ENCODE assay signal across 19 cellular contexts in the genomic region with DNA sequence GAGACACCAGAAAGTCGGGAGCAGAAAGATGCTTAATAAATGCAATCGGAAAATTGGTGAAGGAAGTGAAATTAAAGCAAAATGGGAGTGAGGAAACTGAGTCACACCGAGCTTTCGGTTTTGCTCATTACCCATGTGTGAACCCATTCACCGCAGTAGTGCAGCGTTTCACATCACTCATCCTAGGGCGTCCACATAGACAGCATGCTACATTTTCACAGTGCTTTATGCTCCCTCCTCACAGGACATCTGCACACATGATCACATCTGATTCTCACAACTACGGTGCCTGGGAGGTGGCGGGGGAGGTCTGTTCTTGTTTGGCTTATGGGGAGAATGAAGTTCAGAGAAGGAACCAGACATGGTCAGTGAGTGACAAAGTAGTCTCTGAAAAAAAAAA. TPM values are rescaled to one million over a fixed set of nuclear protein-coding genes. Genes with fewer than 3 reads are reported as not detected.
DNase-seq lines count a peak whose midpoint lies in the region; ATAC-seq, FAIRE-seq and TF ChIP-seq lines count a peak whose summit lies in the region.
"Had no signal": no experiment of that assay in that cellular context is flagged by ENCODE, and none has a peak within 500 bp of the region (broad histone marks: within the 10 kb centered on the region; RNA-seq: fewer than 3 reads in every experiment).

No MANE protein-coding gene starts in this region.

- no peak overlapping the region for H3K4me3 Mint-ChIP-seq in activated naive CD8-positive, alpha-beta T cell treated with anti-CD3 and anti-CD28 coated beads, Interleukin-2, amount 50 U/mL, for 24 hours
- no peak overlapping the region for H3K4me3 Mint-ChIP-seq in activated naive CD8-positive, alpha-beta T cell treated with anti-CD3 and anti-CD28 coated beads for 36 hours
- no peak overlapping the region for H3K4me3 Mint-ChIP-seq in osteocyte (ENCODE audit: unreplicated experiment)
- H3K4me3 Mint-ChIP-seq: CD4-positive, alpha-beta T cell; GM23338 had no signal

- H3K27ac Mint-ChIP-seq in activated naive CD8-positive, alpha-beta T cell treated with anti-CD3 and anti-CD28 coated beads, Interleukin-2, amount 50 U/mL, for 24 hours, result no peak overlapping the region
- H3K27ac Mint-ChIP-seq in activated naive CD8-positive, alpha-beta T cell treated with anti-CD3 and anti-CD28 coated beads for 36 hours, result no peak overlapping the region
- H3K27ac Mint-ChIP-seq in osteocyte (ENCODE audit: unreplicated experiment), result no peak overlapping the region
- H3K27ac Mint-ChIP-seq: CD4-positive, alpha-beta T cell; GM23338 had no signal

- TF ChIP-seq CTCF in osteocyte (IDR thresholded peaks at IDR 0.05), result no peak
- no peak for TF ChIP-seq CTCF in D721Med (IDR thresholded peaks at IDR 0.05; ENCODE audit: insufficient read depth, missing control alignments)

- FAIRE-seq in D721Med (lab: Jason Lieb, UNC), result no peak

- peak; percentile 57 for ATAC-seq in activated naive CD8-positive, alpha-beta T cell treated with anti-CD3 and anti-CD28 coated beads, Interleukin-2, amount 50 U/mL, for 24 hours
- ATAC-seq in HG02885 (IDR thresholded peaks at IDR 0.05; ENCODE audit: poor library complexity, unreplicated experiment), result peak; percentile 86

- no peaks in the 10 kb centered on the region for H3K36me3 Mint-ChIP-seq in activated naive CD8-positive, alpha-beta T cell treated with anti-CD3 and anti-CD28 coated beads, Interleukin-2, amount 50 U/mL, for 24 hours (ENCODE audit: low read depth)
- peaks cover 2% of the 10 kb centered on the region for H3K36me3 Mint-ChIP-seq in activated naive CD8-positive, alpha-beta T cell treated with anti-CD3 and anti-CD28 coated beads for 36 hours
- peaks cover 14% of the 10 kb centered on the region for H3K36me3 Mint-ChIP-seq in osteocyte (ENCODE audit: unreplicated experiment)

- no peaks in the 10 kb centered on the region for H3K9me3 Mint-ChIP-seq in activated naive CD8-positive, alpha-beta T cell treated with anti-CD3 and anti-CD28 coated beads, Interleukin-2, amount 50 U/mL, for 24 hours
- no peaks in the 10 kb centered on the region for H3K9me3 Mint-ChIP-seq in activated naive CD8-positive, alpha-beta T cell treated with anti-CD3 and anti-CD28 coated beads for 36 hours
- H3K9me3 Mint-ChIP-seq in osteocyte (ENCODE audit: unreplicated experiment), result no peaks in the 10 kb centered on the region
- H3K9me3 Mint-ChIP-seq: CD4-positive, alpha-beta T cell; GM23338 had no signal

- H3K4me1 Mint-ChIP-seq in activated naive CD8-positive, alpha-beta T cell treated with anti-CD3 and anti-CD28 coated beads, Interleukin-2, amount 50 U/mL, for 24 hours, result peaks cover 5% of the 10 kb centered on the region
- H3K4me1 Mint-ChIP-seq in activated naive CD8-positive, alpha-beta T cell treated with anti-CD3 and anti-CD28 coated beads for 36 hours, result no peaks in the 10 kb centered on the region
- H3K4me1 Mint-ChIP-seq in osteocyte (ENCODE audit: unreplicated experiment), result peaks cover 7% of the 10 kb centered on the region

- peak; percentile 25 for DNase-seq in activated CD4-positive, alpha-beta T cell treated with anti-CD3 and anti-CD28 coated beads for 48 hours
- DNase-seq in activated CD4-positive, alpha-beta T cell treated with anti-CD3 and anti-CD28 coated beads, Interleukin-2, amount 50 U/mL, for 4 hours, result no peak
- DNase-seq in activated naive CD8-positive, alpha-beta T cell treated with anti-CD3 and anti-CD28 coated beads, Interleukin-2, amount 50 U/mL, for 24 hours, result peak; percentile 2
- DNase-seq in activated naive CD8-positive, alpha-beta T cell treated with anti-CD3 and anti-CD28 coated beads for 36 hours, result no peak
- DNase-seq in osteocyte (ENCODE audit: extremely low spot score, unreplicated experiment) (peak; percentile 34), RPMI8226 (no peak), D721Med (ENCODE audit: insufficient read length, low spot score) (no peak)
- DNase-seq: 8988T; BE2C; Calu3; CD4-positive, alpha-beta T cell; DMS79; KBM-7; MV-4-11; NCI-H1417; NCI-H187 treated with DMSO at 0.1 percent for 48 hours; NCI-H446 had no signal

- peaks cover 3% of the 10 kb centered on the region for H3K27me3 Mint-ChIP-seq in activated naive CD8-positive, alpha-beta T cell treated with anti-CD3 and anti-CD28 coated beads, Interleukin-2, amount 50 U/mL, for 24 hours
- H3K27me3 Mint-ChIP-seq in activated naive CD8-positive, alpha-beta T cell treated with anti-CD3 and anti-CD28 coated beads for 36 hours, result no peaks in the 10 kb centered on the region
- H3K27me3 Mint-ChIP-seq in osteocyte (ENCODE audit: unreplicated experiment), result no peaks in the 10 kb centered on the region

RNA-seq across cellular contexts. Expression of a gene that starts 36.6 kb away (rescaled TPM):
- not detected for total RNA-seq in activated naive CD8-positive, alpha-beta T cell treated with anti-CD3 and anti-CD28 coated beads for 36 hours
- total RNA-seq in osteocyte, result 0.64 and 0.65 TPM in 2 replicates
- total RNA-seq: CD4-positive, alpha-beta T cell had no signal

RNA-seq across cellular contexts. Expression of a gene that starts 36.8 kb away (rescaled TPM):
- not detected for total RNA-seq in activated naive CD8-positive, alpha-beta T cell treated with anti-CD3 and anti-CD28 coated beads for 36 hours
- not detected in 2 replicates for total RNA-seq in osteocyte
- total RNA-seq: CD4-positive, alpha-beta T cell; GM23338 had no signal

Comparison
In these comparisons a context has a peak if more than half of its experiments do, and no peak if none do; other contexts are left out.
1. DNase-seq: peak in activated CD4-positive, alpha-beta T cell treated with anti-CD3 and anti-CD28 coated beads for 48 hours (single experiment), activated naive CD8-positive, alpha-beta T cell treated with anti-CD3 and anti-CD28 coated beads, Interleukin-2, amount 50 U/mL, for 24 hours (single experiment) and osteocyte (single experiment); none in activated CD4-positive, alpha-beta T cell treated with anti-CD3 and anti-CD28 coated beads, Interleukin-2, amount 50 U/mL, for 4 hours (0 of 2), activated naive CD8-positive, alpha-beta T cell treated with anti-CD3 and anti-CD28 coated beads for 36 hours (single experiment), RPMI8226 (single experiment) and D721Med (single experiment).